Comparison of ENCODE assay signal across 1 cellular context in genomic region chr15:63677778-63678177, GRCh38.
TF ChIP-seq lines count a peak whose summit lies in the region.

No MANE protein-coding gene starts in this region.

TF ChIP-seq in A549, 52 proteins besides CTCF, POLR2A, EP300 and RAD21 (continued from another document):
- TF ChIP-seq MYC (IDR thresholded peaks at IDR 0.05; ENCODE audit: borderline replicate concordance, low read length) (no peak), RFX5 (IDR thresholded peaks at IDR 0.05) (no peak)
- TF ChIP-seq, protein P1, sequence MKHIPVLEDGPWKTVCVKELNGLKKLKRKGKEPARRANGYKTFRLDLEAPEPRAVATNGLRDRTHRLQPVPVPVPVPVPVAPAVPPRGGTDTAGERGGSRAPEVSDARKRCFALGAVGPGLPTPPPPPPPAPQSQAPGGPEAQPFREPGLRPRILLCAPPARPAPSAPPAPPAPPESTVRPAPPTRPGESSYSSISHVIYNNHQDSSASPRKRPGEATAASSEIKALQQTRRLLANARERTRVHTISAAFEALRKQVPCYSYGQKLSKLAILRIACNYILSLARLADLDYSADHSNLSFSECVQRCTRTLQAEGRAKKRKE (CRISPR knock-in tag; IDR thresholded peaks at IDR 0.05; ENCODE audit: low read depth), result no peak
